Comparison of ENCODE assay signal across 14 cellular contexts in genomic region chr14:49857427-49858003, GRCh38. TPM values are rescaled to one million over a fixed set of nuclear protein-coding genes. Genes with fewer than 3 reads are reported as not detected.
DNase-seq lines count a peak whose midpoint lies in the region; ATAC-seq, FAIRE-seq and TF ChIP-seq lines count a peak whose summit lies in the region.
"Had no signal": no experiment of that assay in that cellular context is flagged by ENCODE, and none has a peak within 500 bp of the region (broad histone marks: within the 10 kb centered on the region; RNA-seq: fewer than 3 reads in every experiment).

No MANE protein-coding gene starts in this region.

- H3K27me3 ChIP-seq in heart left ventricle = no peaks in the 10 kb centered on the region
- H3K27me3 ChIP-seq in K562 (ENCODE audit: control insufficient read depth in 2 of 2, insufficient read depth in 2 of 2, low read length in 2 of 2) = no peaks in the 10 kb centered on the region
- H3K27me3 ChIP-seq in skeletal muscle tissue (ENCODE audit: control insufficient read depth in 3 of 3, insufficient read depth in 3 of 3, low read length in 3 of 3) = no peaks in the 10 kb centered on the region
- no peaks in the 10 kb centered on the region for H3K27me3 ChIP-seq in H7 (ENCODE audit: control insufficient read depth, insufficient read depth, low read length)

- H3K9me3 ChIP-seq in heart left ventricle (no peaks in the 10 kb centered on the region), K562 (replicated peaks; ENCODE audit: control insufficient read depth, insufficient read depth, low read depth, low read length) (no peaks in the 10 kb centered on the region), skeletal muscle tissue (ENCODE audit: control insufficient read depth in 3 of 3, low read length in 3 of 3) (no peaks in the 10 kb centered on the region)

- H3K9ac ChIP-seq in K562 (ENCODE audit: insufficient read depth in 1 of 2, low read depth in 2 of 2, low read length in 2 of 2) (peak overlapping the region in 1 of 2 experiments; percentile 50; a peak in 2 of 4 replicates), skeletal muscle tissue (ENCODE audit: low read depth in 1 of 3, low read length in 3 of 3) (peak overlapping the region; percentile 23 to 34 (median 27))

- CTCF ChIA-PET in K562 (lab: Yijun Ruan, JAX; ENCODE audit: low intra/inter-chr PET ratio) = no interaction called here

- no TSS peak for BruUV-seq in K562 (replicated peaks; lab: Mats Ljungman, UMichigan)

- peak overlapping the region; percentile 45; the same call in 1 of the 2 replicates for H3K4me2 ChIP-seq in K562 (ENCODE audit: insufficient read depth, low read length)

- no peaks in the 10 kb centered on the region for H4K20me1 ChIP-seq in K562 (replicated peaks; ENCODE audit: control insufficient read depth, insufficient read depth, low read length)

- ATAC-seq in heart left ventricle = no peak
- ATAC-seq in left cardiac atrium = no peak
- no peak for ATAC-seq in K562
- ATAC-seq in GM21717 (IDR thresholded peaks at IDR 0.05; ENCODE audit: unreplicated experiment) = no peak

- H3K4me1 ChIP-seq in heart left ventricle (peaks cover 0 to 33% (median 9%) of the 10 kb centered on the region in 12 donors), K562 (replicated peaks in 1 of 2; ENCODE audit: control insufficient read depth in 2 of 2, insufficient read depth in 2 of 2, low read length in 2 of 2) (peaks cover 7 to 15% of the 10 kb centered on the region in 2 experiments; a peak in 4 of 5 replicates), skeletal muscle tissue (ENCODE audit: control insufficient read depth in 3 of 3, insufficient read depth in 3 of 3, low read length in 3 of 3) (peaks cover 9 to 14% (median 13%) of the 10 kb centered on the region in 3 donors)

- no peak overlapping the region for H3K4me3 ChIP-seq in heart left ventricle
- no peak overlapping the region for H3K4me3 ChIP-seq in K562
- peak overlapping the region in 1 of 3 donors; percentile 2 for H3K4me3 ChIP-seq in skeletal muscle tissue (ENCODE audit: low read length in 3 of 3)
- H3K4me3 ChIP-seq in H7 (ENCODE audit: insufficient read depth, low read depth, low read length) = no peak overlapping the region

- H3K27ac ChIP-seq in heart left ventricle (peak overlapping the region; percentile 8 to 66 (median 54)), K562 (ENCODE audit: extremely low read depth, low read depth, low read length) (peak overlapping the region; percentile 63), skeletal muscle tissue (ENCODE audit: low read depth, low read length) (peak overlapping the region; percentile 68)

- intact Hi-C loops in heart left ventricle (cut with DNase I) = loop anchor here in 2 of 10 donors (10.0 kb wide), 1 partner anchor 223 kb away; the partner anchor contains the start of gene DNAAF2 (in 2 of the 2)
- intact Hi-C loops in left cardiac atrium (cut with DNase I) = no loop called here
- intact Hi-C loops in K562 (cut with micrococcal nuclease) = no loop called here

- H3K79me2 ChIP-seq in K562 (ENCODE audit: control insufficient read depth, insufficient read depth, low read length) = peaks cover 3% of the 10 kb centered on the region

- TF ChIP-seq POLR2A in heart left ventricle (IDR thresholded peaks at IDR 0.05) (no peak), K562 (conservative IDR thresholded peaks at IDR 0.05) (no peak)

- DNase-seq in heart left ventricle (no peak), left cardiac atrium (no peak), NOMO-1 (lab: John Stamatoyannopoulos, UW; ENCODE audit: unreplicated experiment in 2 of 2) (peak; percentile 52 to 85), K562 (ENCODE audit: extremely low read depth in 1 of 4, low spot score in 3 of 4) (no peak), H7 (no peak), NCI-H1417 (lab: John Stamatoyannopoulos, UW) (no peak)
- DNase-seq: ACHN; activated CD4-positive, alpha-beta T cell treated with anti-CD3 and anti-CD28 coated beads, Interleukin-2, amount 10 ng/mL, durations not matched to agents 24 days and 14 days; GOT3; NCI-H1105 treated with DMSO at 0.1 percent for 48 hours; NCI-H446 treated with DMSO at 0.1 percent for 48 hours had no signal

- TF ChIP-seq CTCF in heart left ventricle (IDR thresholded peaks at IDR 0.05) = no peak
- TF ChIP-seq CTCF in K562 (IDR thresholded peaks at IDR 0.05 in 2 of 3, conservative IDR thresholded peaks at IDR 0.05 in 1 of 3; ENCODE audit: insufficient read depth in 2 of 3, low read depth in 1 of 3, low read length in 3 of 3) = no peak

- no peak for TF ChIP-seq RAD21 in K562 (CRISPR knock-in tag; conservative IDR thresholded peaks at IDR 0.05 in 1 of 2, IDR thresholded peaks at IDR 0.05 in 1 of 2)

- POLR2A ChIA-PET in K562 (lab: Yijun Ruan, JAX) = interaction anchor here (0.9 to 2.0 kb wide), 3 partner anchors 9 to 234 kb away, joined by 3 to 6 read pairs (median 3); no protein-coding TSS in a partner anchor

- no peaks in the 10 kb centered on the region for H3K9me1 ChIP-seq in K562 (ENCODE audit: control insufficient read depth, insufficient read depth, low read length)

- H3K36me3 ChIP-seq in heart left ventricle (no peaks in the 10 kb centered on the region), K562 (ENCODE audit: control insufficient read depth, insufficient read depth, low read length) (no peaks in the 10 kb centered on the region), skeletal muscle tissue (ENCODE audit: control insufficient read depth in 3 of 3, insufficient read depth in 3 of 3, low read length in 3 of 3) (peaks cover 0 to 1% (median 0%) of the 10 kb centered on the region in 3 donors), H7 (replicated peaks; ENCODE audit: control insufficient read depth, insufficient read depth, low read length) (no peaks in the 10 kb centered on the region)

- in situ Hi-C loops in K562 (cut with MboI) = loop anchor here (25.0 kb wide), 1 partner anchor 680 kb away; the partner anchor contains the start of gene MAP4K5

- no peak for TF ChIP-seq EP300 in K562 (IDR thresholded peaks at IDR 0.05; ENCODE audit: low read length)

- WGBS in heart left ventricle, 4 donors = 65 to 77% (median 75%) methylated on average over 6 of the region's 6 CpGs
- WGBS in K562 (ENCODE audit: insufficient coverage, low coverage, missing lambda C conversion rate) = 55% methylated on average over 5 of the region's 6 CpGs

- H2AFZ ChIP-seq in K562 (ENCODE audit: low read depth, low read length) = peak overlapping the region; percentile 86

- no peak for FAIRE-seq in K562 (lab: Jason Lieb, UNC)
- FAIRE-seq: RCC 7860 had no signal

TF ChIP-seq in K562, 482 proteins besides CTCF, POLR2A, EP300 and RAD21:
- TF ChIP-seq MEF2A (IDR thresholded peaks at IDR 0.05; ENCODE audit: control insufficient read depth, low read depth, low read length) = peak; percentile 57; the same call in 1 of the 2 replicates
- no peak for TF ChIP-seq IFI16 (CRISPR knock-in tag; IDR thresholded peaks at IDR 0.05)

RNA-seq across cellular contexts. Expression of gene NEMF, which starts 4.9 kb away (rescaled TPM):
- total RNA-seq in heart left ventricle (10 to 100 TPM; 26.7 to 69.7 (median 52.8) TPM), left cardiac atrium (10 to 100 TPM; 48.6 to 60.5 TPM), K562 (2014; rRNA removed) (58.6 and 59.6 TPM in 2 replicates), K562 (2014; rRNA removed; fragmentation: Illumina TruSeq; extraction: Trizol) (82.4 and 89.9 TPM in 2 replicates), K562 (2015; rRNA removed; fragmentation: Illumina TruSeq; extraction: Trizol) (94.4 and 104 TPM in 2 replicates), K562 (2021) (60.6 and 61.0 TPM in 2 replicates), skeletal muscle tissue (46.4 TPM)
- polyA plus RNA-seq in heart left ventricle (10 to 100 TPM; 30.5 to 33.3 TPM), K562 (2011; rRNA removed) (50.5 and 59.2 TPM in 2 replicates), K562 (2014; fragmentation: Illumina TruSeq; extraction: Trizol) (65.1 and 89.1 TPM in 2 replicates), K562 (2014; fragmentation: Nextera tagmentation; extraction: Ambion mirVana) (10 to 100 TPM; 38.8 to 73.2 TPM), K562 (2014; rRNA removed) (55.9 and 60.0 TPM in 2 replicates)
- total RNA-seq in K562 (2011; cell fraction: chromatin; rRNA removed; ENCODE audit: low replicate concordance) = 151 and 436 TPM in 2 replicates
- total RNA-seq in K562 (2011; cell fraction: nucleolus; rRNA removed) = 66.5 and 78.6 TPM in 2 replicates
- total RNA-seq in K562 (2011; cell fraction: nucleoplasm; rRNA removed) = 121 and 142 TPM in 2 replicates
- 4.7 and 12.4 TPM in 2 replicates for polyA plus RNA-seq in K562 (2011; cell fraction: cytosol; rRNA removed)
- 55.0 and 74.9 TPM in 2 replicates for polyA plus RNA-seq in K562 (2011; cell fraction: nucleus; rRNA removed)
- 29.6 and 43.1 TPM in 2 replicates for polyA plus RNA-seq in K562 (2012)
- 140 and 166 TPM in 2 replicates for polyA minus RNA-seq in K562 (2011; rRNA and poly(A)+ RNA removed)
- 26.8 and 51.8 TPM in 2 replicates for polyA minus RNA-seq in K562 (2011; cell fraction: cytosol; rRNA and poly(A)+ RNA removed)
- 80.1 and 150 TPM in 2 replicates for polyA minus RNA-seq in K562 (2011; cell fraction: nucleus; rRNA and poly(A)+ RNA removed)
- 35.8 and 40.0 TPM in 2 replicates for total RNA-seq in H7 (2014; rRNA removed; shearing (Covaris generic))

RNA-seq across cellular contexts. Expression of gene ARF6, which starts 35.4 kb away (rescaled TPM):
- 10 to 100 TPM; 20.8 to 49.3 (median 27.4) TPM for total RNA-seq in heart left ventricle
- 10 to 100 TPM; 12.0 to 29.2 TPM for polyA plus RNA-seq in heart left ventricle
- total RNA-seq in left cardiac atrium = 10 to 100 TPM; 28.6 to 38.0 TPM
- 12.1 and 12.2 TPM in 2 replicates for total RNA-seq in K562 (2011; cell fraction: chromatin; rRNA removed; ENCODE audit: low replicate concordance)
- 9.1 and 10.3 TPM in 2 replicates for total RNA-seq in K562 (2011; cell fraction: nucleolus; rRNA removed)
- total RNA-seq in K562 (2011; cell fraction: nucleoplasm; rRNA removed) = 11.2 and 16.2 TPM in 2 replicates
- 24.9 and 29.9 TPM in 2 replicates for total RNA-seq in K562 (2014; rRNA removed)
- 18.5 and 19.2 TPM in 2 replicates for total RNA-seq in K562 (2014; rRNA removed; fragmentation: Illumina TruSeq; extraction: Trizol)
- 22.8 and 23.3 TPM in 2 replicates for total RNA-seq in K562 (2015; rRNA removed; fragmentation: Illumina TruSeq; extraction: Trizol)
- 33.6 and 35.2 TPM in 2 replicates for total RNA-seq in K562 (2021)
- polyA plus RNA-seq in K562 (2011; rRNA removed) = 14.2 and 16.3 TPM in 2 replicates
- polyA plus RNA-seq in K562 (2011; cell fraction: cytosol; rRNA removed) = 9.6 and 14.5 TPM in 2 replicates
- polyA plus RNA-seq in K562 (2011; cell fraction: nucleus; rRNA removed) = 11.4 and 14.0 TPM in 2 replicates
- polyA plus RNA-seq in K562 (2012) = 28.6 and 33.5 TPM in 2 replicates
- 25.7 and 28.8 TPM in 2 replicates for polyA plus RNA-seq in K562 (2014; fragmentation: Illumina TruSeq; extraction: Trizol)
- 10 to 100 TPM; 15.3 to 32.5 TPM for polyA plus RNA-seq in K562 (2014; fragmentation: Nextera tagmentation; extraction: Ambion mirVana)
- polyA plus RNA-seq in K562 (2014; rRNA removed) = 23.6 and 27.1 TPM in 2 replicates
- polyA minus RNA-seq in K562 (2011; rRNA and poly(A)+ RNA removed) = 17.7 and 17.9 TPM in 2 replicates
- 11.6 and 12.2 TPM in 2 replicates for polyA minus RNA-seq in K562 (2011; cell fraction: cytosol; rRNA and poly(A)+ RNA removed)
- polyA minus RNA-seq in K562 (2011; cell fraction: nucleus; rRNA and poly(A)+ RNA removed) = 9.0 and 14.4 TPM in 2 replicates
- 24.5 TPM for total RNA-seq in skeletal muscle tissue
- 38.6 and 40.4 TPM in 2 replicates for total RNA-seq in H7 (2014; rRNA removed; shearing (Covaris generic))

Comparison
In these comparisons a context has a peak if more than half of its experiments do, and no peak if none do; other contexts are left out.
1. DNase-seq: peak in NOMO-1 (2 of 2); none in heart left ventricle (0 of 5), left cardiac atrium (single experiment), K562 (0 of 4), H7 (single experiment) and NCI-H1417 (0 of 3).
2. Peak in every context shown above with its lines, with median percentiles within 50 percentile points of each other: H3K27ac ChIP-seq.